7 cellular contexts compared by ENCODE assay signal in genomic region chrX:87374324-87374723, GRCh38.
"Had no signal": no experiment of that assay in that cellular context is flagged by ENCODE, and none has a peak within 500 bp of the region (broad histone marks: within the 10 kb centered on the region; RNA-seq: fewer than 3 reads in every experiment).

No MANE protein-coding gene starts in this region.

- H3K4me3 ChIP-seq: K562 had no signal

- H3K4me2 ChIP-seq: KMS-11 had no signal

- ATAC-seq: K562 had no signal

- H3K27ac ChIP-seq: HL-60, KMS-11 had no signal

- H3K9ac ChIP-seq: KMS-11 had no signal

- DNase-seq: IMR-90, KBM-7, KG1 had no signal

- FAIRE-seq: HTR-8/SVneo, K562 had no signal
